Comparison of ENCODE assay signal across 26 cellular contexts in the genomic region with DNA sequence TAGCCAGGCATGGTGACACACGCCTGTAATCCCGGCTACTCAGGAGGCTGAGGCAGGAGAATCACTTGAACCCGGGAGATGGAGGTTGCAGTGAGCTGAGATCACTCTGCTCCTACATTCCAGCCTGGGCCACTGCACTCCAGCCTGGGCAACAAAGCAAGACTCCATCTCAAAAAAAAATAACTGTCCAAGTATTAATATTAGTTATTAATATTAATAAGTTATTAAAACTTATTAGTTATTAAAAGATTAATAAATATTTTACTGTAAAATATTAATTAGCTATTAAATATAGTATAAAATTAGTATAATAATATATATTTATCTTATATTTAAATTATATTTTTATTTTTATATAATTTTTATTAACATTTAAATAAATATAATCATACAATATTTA. TPM values are rescaled to one million over a fixed set of nuclear protein-coding genes. Genes with fewer than 3 reads are reported as not detected.
DNase-seq lines count a peak whose midpoint lies in the region; FAIRE-seq and TF ChIP-seq lines count a peak whose summit lies in the region.
"Had no signal": no experiment of that assay in that cellular context is flagged by ENCODE, and none has a peak within 500 bp of the region (broad histone marks: within the 10 kb centered on the region; RNA-seq: fewer than 3 reads in every experiment).

No MANE protein-coding gene starts in this region.

- H3K4me3 ChIP-seq in small intestine (ENCODE audit: low read depth in 1 of 2, low read length in 2 of 2) (no peak overlapping the region), ascending aorta (no peak overlapping the region)
- H3K4me3 ChIP-seq: A549; BLaER1 treated with 17β-estradiol and CSF1 and Interleukin-3, amounts not matched to agents 10 nM and 100 nM; GM23338; HAP-1 had no signal

- DNase-seq in small intestine (no peak), H4 (ENCODE audit: low spot score) (no peak), ascending aorta (ENCODE audit: low spot score in 2 of 2) (no peak), HCEC 1CT (no peak)
- DNase-seq: ACHN; AML-193; BE2C; CD4-positive, alpha-beta T cell; CD8-positive, alpha-beta memory T cell; DMS 273 treated with DMSO at 0.1 percent for 48 hours; DMS79; EL; GF-D8 had no signal

- H3K27ac ChIP-seq in small intestine (ENCODE audit: low read depth in 1 of 2, low read length in 1 of 2) (no peak overlapping the region), ascending aorta (no peak overlapping the region)
- H3K27ac ChIP-seq: 22Rv1; A549; BLaER1 treated with 17β-estradiol and CSF1 and Interleukin-3, amounts not matched to agents 10 nM and 100 nM had no signal

- intact Hi-C loops in ascending aorta (cut with DNase I): no loop called here

- FAIRE-seq in A204.1 (lab: Jason Lieb, UNC): peak; percentile 100
- FAIRE-seq in TTC549 (lab: Jason Lieb, UNC): peak; percentile 99
- peak; percentile 99 for FAIRE-seq in colon (lab: Jason Lieb, UNC)
- peak; percentile 99 for FAIRE-seq in small intestine (lab: Jason Lieb, UNC)
- FAIRE-seq: A549, D721Med, GM12891, GM18507, H54 had no signal

- WGBS in small intestine, 3 donors: 89 to 95% (median 92%) methylated on average over 3 of the region's 3 CpGs

- H3K4me1 ChIP-seq in small intestine (ENCODE audit: control insufficient read depth in 2 of 2, insufficient read depth in 1 of 2, low read depth in 1 of 2, low read length in 1 of 2) (no peaks in the 10 kb centered on the region), ascending aorta (no peaks in the 10 kb centered on the region)
- H3K4me1 ChIP-seq: A549, BE2C, HAP-1 had no signal

- H3K9me3 ChIP-seq in small intestine (ENCODE audit: control insufficient read depth, low read depth) (no peaks in the 10 kb centered on the region), ascending aorta (no peaks in the 10 kb centered on the region)
- H3K9me3 ChIP-seq: A549; BE2C; BLaER1 treated with 17β-estradiol and CSF1 and Interleukin-3, amounts not matched to agents 10 nM and 100 nM; HAP-1 had no signal

- TF ChIP-seq CTCF in ascending aorta (IDR thresholded peaks at IDR 0.05): no peak

- H3K27me3 ChIP-seq in small intestine (ENCODE audit: control insufficient read depth in 2 of 2, insufficient read depth in 2 of 2, low read length in 2 of 2): no peaks in the 10 kb centered on the region
- no peaks in the 10 kb centered on the region for H3K27me3 ChIP-seq in ascending aorta
- H3K27me3 ChIP-seq: BE2C; BLaER1 treated with 17β-estradiol and CSF1 and Interleukin-3, amounts not matched to agents 10 nM and 100 nM had no signal

- H3K36me3 ChIP-seq in small intestine (ENCODE audit: control insufficient read depth in 2 of 2, insufficient read depth in 2 of 2, low read length in 2 of 2): no peaks in the 10 kb centered on the region
- no peaks in the 10 kb centered on the region for H3K36me3 ChIP-seq in ascending aorta
- H3K36me3 ChIP-seq: BE2C; BLaER1 treated with 17β-estradiol and CSF1 and Interleukin-3, amounts not matched to agents 10 nM and 100 nM; HAP-1 had no signal

RNA-seq across cellular contexts. Expression of gene NDST3, which starts 19.5 kb away (rescaled TPM):
- polyA plus RNA-seq in small intestine: under 1 TPM in 1 of 3 donors, not detected in 2; 0.07 TPM
- total RNA-seq in H4 (2014; rRNA removed; shearing (Covaris generic)): 1.3 and 2.7 TPM in 2 replicates
- not detected for total RNA-seq in ascending aorta
- total RNA-seq: CD4-positive, alpha-beta T cell; CD8-positive, alpha-beta memory T cell had no signal
- polyA plus RNA-seq: A549; CD14-positive monocyte; CD8-positive, alpha-beta memory T cell had no signal
